ENCODE assay signal across 8 cellular contexts in genomic region chr1:112716133-112716720, GRCh38. TPM values are rescaled to one million over a fixed set of nuclear protein-coding genes. Genes with fewer than 3 reads are reported as not detected.
DNase-seq lines count a peak whose midpoint lies in the region; TF ChIP-seq lines count a peak whose summit lies in the region.

No MANE protein-coding gene starts in this region.

- peaks cover 23% of the 10 kb centered on the region for H3K4me1 Mint-ChIP-seq in T-helper 2 cell treated with Interferon-gamma antibody and Interleukin-4, amounts not matched to agents 5 μg/mL and 100 μg/mL, for 36 hours (ENCODE audit: low read depth)

- peaks cover 41% of the 10 kb centered on the region for H3K27me3 Mint-ChIP-seq in T-helper 2 cell treated with Interferon-gamma antibody and Interleukin-4, amounts not matched to agents 5 μg/mL and 100 μg/mL, for 36 hours (ENCODE audit: low read depth)

- TF ChIP-seq CTCF in astrocyte of the cerebellum (IDR thresholded peaks at IDR 0.05; ENCODE audit: low read depth, low read length, missing control alignments), result peak; percentile 95
- TF ChIP-seq CTCF in vagina (IDR thresholded peaks at IDR 0.05), result peak; percentile 92 to 97 (median 97)

- no peak overlapping the region for H3K9ac ChIP-seq in rectal smooth muscle tissue (ENCODE audit: low read length)

- no peaks in the 10 kb centered on the region for H3K36me3 ChIP-seq in HAP-1 (replicated peaks)
- no peaks in the 10 kb centered on the region for H3K36me3 ChIP-seq in rectal smooth muscle tissue (ENCODE audit: control insufficient read depth, insufficient read depth, low read length)
- H3K36me3 ChIP-seq in vagina, result no peaks in the 10 kb centered on the region

- no peaks in the 10 kb centered on the region for H3K36me3 Mint-ChIP-seq in T-helper 2 cell treated with Interferon-gamma antibody and Interleukin-4, amounts not matched to agents 5 μg/mL and 100 μg/mL, for 36 hours (ENCODE audit: low read depth)

- in situ Hi-C loops in HAP-1 (cut with MboI; ENCODE audit: low sequenced_read_pairs), result loop anchor here (5.0 to 10.0 kb wide), 3 partner anchors 91 to 359 kb away; partner anchors contain the start of gene LRIG2
- in situ Hi-C loops in astrocyte of the cerebellum (cut with HindIII; ENCODE audit: low sequenced_read_pairs), result loop anchor here (5.0 kb wide), 2 partner anchors 81 to 326 kb away; no protein-coding TSS in a partner anchor

- DNase-seq in DMS114 treated with DMSO at 0.1 percent for 48 hours (lab: John Stamatoyannopoulos, UW; ENCODE audit: unreplicated experiment) (peak; percentile 89), HAP-1 (ENCODE audit: low spot score in 2 of 2) (peak; percentile 81 to 93), NCI-H1694 treated with DMSO at 0.1 percent for 48 hours (lab: John Stamatoyannopoulos, UW) (peak; percentile 90), astrocyte of the cerebellum (ENCODE audit: low read depth) (peak; percentile 87), hippocampal formation (lab: John Stamatoyannopoulos, UW) (peak; percentile 85 to 89), vagina (ENCODE audit: extremely low spot score in 2 of 2) (no peak)
- peak; percentile 72 for DNase-seq in T-helper 2 cell treated with Interferon-gamma antibody and Interleukin-4, amounts not matched to agents 5 μg/mL and 100 μg/mL, for 36 hours (ENCODE audit: low spot score)

- no peak for TF ChIP-seq POLR2A in vagina (IDR thresholded peaks at IDR 0.05)

- H3K4me1 ChIP-seq in HAP-1, result peaks cover 4% of the 10 kb centered on the region
- H3K4me1 ChIP-seq in rectal smooth muscle tissue (ENCODE audit: control insufficient read depth, insufficient read depth, low read length), result peaks cover 8% of the 10 kb centered on the region
- peaks cover 31% of the 10 kb centered on the region for H3K4me1 ChIP-seq in vagina

- H3K9me3 ChIP-seq in HAP-1 (no peaks in the 10 kb centered on the region), vagina (no peaks in the 10 kb centered on the region)

- no peak overlapping the region for H3K27ac Mint-ChIP-seq in T-helper 2 cell treated with Interferon-gamma antibody and Interleukin-4, amounts not matched to agents 5 μg/mL and 100 μg/mL, for 36 hours

- peak overlapping the region; percentile 87 for H3K4me3 Mint-ChIP-seq in T-helper 2 cell treated with Interferon-gamma antibody and Interleukin-4, amounts not matched to agents 5 μg/mL and 100 μg/mL, for 36 hours

- H3K27me3 ChIP-seq in HAP-1 (ENCODE audit: low read depth) (peaks cover 26% of the 10 kb centered on the region), rectal smooth muscle tissue (ENCODE audit: control insufficient read depth, insufficient read depth, low read length) (peaks cover 3% of the 10 kb centered on the region), vagina (no peaks in the 10 kb centered on the region)

- no peaks in the 10 kb centered on the region for H3K9me3 Mint-ChIP-seq in T-helper 2 cell treated with Interferon-gamma antibody and Interleukin-4, amounts not matched to agents 5 μg/mL and 100 μg/mL, for 36 hours

- H3K4me3 ChIP-seq in HAP-1, result peak overlapping the region; percentile 35
- peak overlapping the region; percentile 60 for H3K4me3 ChIP-seq in astrocyte of the cerebellum (ENCODE audit: low read depth, low read length)
- H3K4me3 ChIP-seq in rectal smooth muscle tissue (ENCODE audit: low read length), result peak overlapping the region; percentile 85
- peak overlapping the region; percentile 68 to 74 for H3K4me3 ChIP-seq in vagina

- intact Hi-C loops in vagina (cut with DNase I), result loop anchor here (5.0 to 10.0 kb wide), 2 partner anchors 319 to 359 kb away; partner anchors contain the start of genes CTTNBP2NL and LRIG2

- H3K27ac ChIP-seq in rectal smooth muscle tissue (ENCODE audit: low read depth, low read length) (no peak overlapping the region), vagina (peak overlapping the region; percentile 80)

RNA-seq across cellular contexts. Expression of gene PPM1J, which starts 1.1 kb away (rescaled TPM):
- 7.9 TPM for total RNA-seq in vagina

RNA-seq across cellular contexts. Expression of gene RHOC, which starts 9.3 kb away (rescaled TPM):
- 251 TPM for total RNA-seq in vagina

RNA-seq across cellular contexts. Expression of gene MOV10, which starts 41.8 kb away (rescaled TPM):
- 53.0 TPM for total RNA-seq in vagina

Comparison
In these comparisons a context has a peak if more than half of its experiments do, and no peak if none do; other contexts are left out.
1. DNase-seq: peak in DMS114 treated with DMSO at 0.1 percent for 48 hours (single experiment), HAP-1 (2 of 2), NCI-H1694 treated with DMSO at 0.1 percent for 48 hours (single experiment), T-helper 2 cell treated with Interferon-gamma antibody and Interleukin-4, amounts not matched to agents 5 μg/mL and 100 μg/mL, for 36 hours (single experiment), astrocyte of the cerebellum (single experiment) and hippocampal formation (2 of 2); none in vagina (0 of 2).
2. H3K4me3 ChIP-seq: peak in every context shown above with its lines; median percentile 85 in rectal smooth muscle tissue; 71 in vagina; 60 in astrocyte of the cerebellum; 35 in HAP-1.